ENCODE assay signal across 14 cellular contexts in the genomic region with DNA sequence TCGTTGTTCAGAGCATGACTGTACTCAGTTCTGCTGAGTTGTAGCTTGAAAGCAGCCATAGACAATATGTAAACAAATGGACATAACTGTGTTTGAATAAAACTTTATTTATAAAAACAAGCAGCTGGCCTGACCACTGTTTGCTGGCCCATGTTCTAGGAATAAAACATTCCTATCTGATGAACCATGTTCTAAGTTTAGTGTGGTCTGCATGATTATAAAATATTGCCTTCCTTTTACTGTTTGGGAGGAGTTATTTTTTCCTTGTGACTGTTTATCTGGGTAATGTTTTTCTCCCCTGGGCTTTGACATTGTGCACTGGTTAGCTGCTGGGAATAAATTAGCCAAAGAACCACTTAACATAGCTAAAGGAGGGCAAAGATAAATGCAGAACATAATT. TPM values are rescaled to one million over a fixed set of nuclear protein-coding genes. Genes with fewer than 3 reads are reported as not detected.
DNase-seq lines count a peak whose midpoint lies in the region; ATAC-seq, FAIRE-seq and TF ChIP-seq lines count a peak whose summit lies in the region.
"Had no signal": no experiment of that assay in that cellular context is flagged by ENCODE, and none has a peak within 500 bp of the region (broad histone marks: within the 10 kb centered on the region; RNA-seq: fewer than 3 reads in every experiment).

No MANE protein-coding gene starts in this region.

- no peaks in the 10 kb centered on the region for H3K79me2 ChIP-seq in HepG2 (ENCODE audit: insufficient read depth, low read length)
- H3K79me2 ChIP-seq: hepatocyte, parathyroid adenoma had no signal

- H3K9ac ChIP-seq in HepG2 (ENCODE audit: insufficient read depth, low read depth, low read length), result no peak overlapping the region
- H3K9ac ChIP-seq: parathyroid adenoma had no signal

- DNase-seq in HepG2 (ENCODE audit: low spot score) (no peak), right lobe of liver (no peak), cardiac fibroblast (ENCODE audit: low read depth in 2 of 2) (peak; percentile 65 to 77), left ventricle myocardium superior (no peak), aorta (no peak), pancreas (no peak), NCI-H1105 (lab: John Stamatoyannopoulos, UW) (no peak)
- DNase-seq: DMS 273 treated with DMSO at 0.1 percent for 48 hours, NCI-H2171 had no signal

- in situ Hi-C loops in HepG2 (cut with HindIII; ENCODE audit: extremely low pct_ligation_motif_present, low pct_unique_long_range_greater_than_20kb), result no loop called here

- TF ChIP-seq CTCF in HepG2 (CRISPR knock-in tag; IDR thresholded peaks at IDR 0.05) (no peak), right lobe of liver (IDR thresholded peaks at IDR 0.05) (no peak), cardiac fibroblast (IDR thresholded peaks at IDR 0.05; ENCODE audit: low read depth, low read length) (no peak), pancreas (IDR thresholded peaks at IDR 0.05) (no peak)

- H3K9me3 ChIP-seq in HepG2 (ENCODE audit: low read length) (no peaks in the 10 kb centered on the region), right lobe of liver (no peaks in the 10 kb centered on the region), aorta (ENCODE audit: control insufficient read depth, low read length) (no peaks in the 10 kb centered on the region), pancreas (no peaks in the 10 kb centered on the region)
- H3K9me3 ChIP-seq: vagina had no signal

- H3K36me3 ChIP-seq in HepG2 (replicated peaks in 1 of 2; ENCODE audit: control insufficient read depth in 1 of 2, insufficient read depth in 2 of 2, low read length in 2 of 2), result peaks cover 35 to 92% of the 10 kb centered on the region in 2 experiments
- peaks cover 0 to 37% (median 2%) of the 10 kb centered on the region in 4 donors for H3K36me3 ChIP-seq in right lobe of liver
- H3K36me3 ChIP-seq in aorta (ENCODE audit: control insufficient read depth in 1 of 2, insufficient read depth in 2 of 2, low read length in 1 of 2), result peaks cover 0 to 15% of the 10 kb centered on the region in 2 donors
- peaks cover 0 to 23% (median 0%) of the 10 kb centered on the region in 3 donors for H3K36me3 ChIP-seq in pancreas

- TF ChIP-seq POLR2A in HepG2 (IDR thresholded peaks at IDR 0.05; ENCODE audit: insufficient read depth in 1 of 2, low read depth in 2 of 2, low read length in 2 of 2) (no peak), right lobe of liver (IDR thresholded peaks at IDR 0.05) (no peak), GM18505 (IDR thresholded peaks at IDR 0.05; ENCODE audit: borderline replicate concordance, extremely low read depth, insufficient read depth, insufficient read length) (no peak)

- intact Hi-C loops in HepG2 (cut with micrococcal nuclease; ENCODE audit: unreplicated experiment) (no loop called here), right lobe of liver (cut with DNase I) (no loop called here), left ventricle myocardium superior (cut with micrococcal nuclease) (no loop called here), aorta (cut with DNase I) (no loop called here), pancreas (cut with DNase I) (no loop called here)

- no TSS peak for BruUV-seq in HepG2 (replicated peaks; lab: Mats Ljungman, UMichigan)

- TF ChIP-seq EP300 in HepG2 (IDR thresholded peaks at IDR 0.05; ENCODE audit: low read depth in 2 of 2, low read length in 2 of 2) (no peak), HepG2 (CRISPR knock-in tag; IDR thresholded peaks at IDR 0.05; ENCODE audit: borderline replicate concordance) (no peak)

- FAIRE-seq in HepG2 (lab: Jason Lieb, UNC) (no peak), pancreas (lab: Jason Lieb, UNC) (no peak)

- peaks cover 27% of the 10 kb centered on the region for H3K4me1 ChIP-seq in HepG2 (ENCODE audit: insufficient read depth, low read length)
- H3K4me1 ChIP-seq in right lobe of liver, result peaks cover 0 to 33% (median 9%) of the 10 kb centered on the region in 4 donors
- peaks cover 5 to 7% of the 10 kb centered on the region in 2 donors for H3K4me1 ChIP-seq in aorta (ENCODE audit: control insufficient read depth in 1 of 2, insufficient read depth in 2 of 2, low read length in 2 of 2)
- no peaks in the 10 kb centered on the region for H3K4me1 ChIP-seq in pancreas

- WGBS in HepG2 (ENCODE audit: low lambda C conversion rate), result 59% methylated on average over 1 of the region's 1 CpG
- 85% methylated on average over 1 of the region's 1 CpG for WGBS in right lobe of liver (ENCODE audit: insufficient coverage, low coverage, low lambda C conversion rate, missing lambda C conversion rate)
- WGBS in aorta, 2 donors, result 45 to 59% methylated on average over 1 of the region's 1 CpG
- WGBS in pancreas, 2 donors, result 79 to 84% methylated on average over 1 of the region's 1 CpG

- H4K20me1 ChIP-seq in HepG2 (ENCODE audit: insufficient read depth, low read length), result no peaks in the 10 kb centered on the region

- no peak for TF ChIP-seq RAD21 in HepG2 (CRISPR knock-in tag; IDR thresholded peaks at IDR 0.05)

- no peaks in the 10 kb centered on the region for H3K27me3 ChIP-seq in HepG2 (ENCODE audit: control insufficient read depth in 1 of 2, insufficient read depth in 2 of 2, low read length in 2 of 2)
- H3K27me3 ChIP-seq in right lobe of liver, result no peaks in the 10 kb centered on the region
- no peaks in the 10 kb centered on the region for H3K27me3 ChIP-seq in aorta (ENCODE audit: control insufficient read depth in 1 of 2, insufficient read depth in 2 of 2, low read length in 1 of 2)
- no peaks in the 10 kb centered on the region for H3K27me3 ChIP-seq in pancreas
- H3K27me3 ChIP-seq: hepatocyte, vagina had no signal

- H3K27ac ChIP-seq in HepG2 (ENCODE audit: extremely low read length, insufficient read depth, low read length) (no peak overlapping the region), right lobe of liver (no peak overlapping the region), aorta (ENCODE audit: low read depth in 1 of 2, low read length in 2 of 2) (peak overlapping the region in 1 of 2 donors; percentile 91), pancreas (no peak overlapping the region)
- H3K27ac ChIP-seq: hepatocyte, parathyroid adenoma, vagina had no signal

- H2AFZ ChIP-seq in HepG2 (ENCODE audit: low read length), result no peak overlapping the region
- H2AFZ ChIP-seq: hepatocyte, parathyroid adenoma had no signal

- CTCF ChIA-PET in HepG2 (lab: Yijun Ruan, JAX; ENCODE audit: low intra/inter-chr PET ratio, low total read pairs), result no interaction called here

- H3K4me3 ChIP-seq in HepG2 (replicated peaks in 1 of 3; ENCODE audit: insufficient read depth in 1 of 3, low read depth in 2 of 3, low read length in 3 of 3) (no peak overlapping the region), right lobe of liver (no peak overlapping the region), cardiac fibroblast (replicated peaks in 1 of 2; ENCODE audit: low read depth in 2 of 2, low read length in 2 of 2) (no peak overlapping the region), aorta (ENCODE audit: low read length in 2 of 2) (no peak overlapping the region), pancreas (no peak overlapping the region)
- H3K4me3 ChIP-seq: hepatocyte, lung, vagina had no signal

- ATAC-seq in HepG2 (no peak), right lobe of liver (no peak), left ventricle myocardium superior (peak; percentile 76), aorta (ENCODE audit: low FRiP score) (peak; percentile 67), GM18505 (IDR thresholded peaks at IDR 0.05; ENCODE audit: unreplicated experiment) (no peak), pancreas (no peak)

- no peak overlapping the region for H3K4me2 ChIP-seq in HepG2 (ENCODE audit: low read depth, low read length)
- H3K4me2 ChIP-seq: hepatocyte had no signal

- POLR2A ChIA-PET in HepG2 (lab: Yijun Ruan, JAX), result interaction anchor here (2.6 to 3.0 kb wide), 2 partner anchors 55 to 62 kb away, joined by 11 to 14 read pairs; partner anchors contain the start of genes CDS2 and PCNA

RNA-seq across cellular contexts. Expression of gene CDS2, which starts 55.1 kb away (rescaled TPM):
- total RNA-seq in HepG2 (2016; rRNA removed; fragmentation: Illumina TruSeq; extraction: Trizol) (69.6 and 81.3 TPM in 2 replicates), right lobe of liver (10 to 100 TPM; 13.7 to 42.3 (median 31.6) TPM), left ventricle myocardium superior (68.9 TPM), aorta (100 to 1,000 TPM in 1 of 2 donors, 10 to 100 TPM in 1; 78.7 to 135 TPM), pancreas (10 to 100 TPM; 12.7 to 27.1 (median 15.8) TPM)
- 29.8 and 34.6 TPM in 2 replicates for total RNA-seq in HepG2 (2016; cell fraction: cytosol; rRNA removed; fragmentation: Illumina TruSeq; extraction: Trizol; ENCODE audit: low read depth)
- total RNA-seq in HepG2 (2016; cell fraction: insoluble cytoplasmic fraction; rRNA removed; fragmentation: Illumina TruSeq; extraction: Trizol), result 67.6 and 76.1 TPM in 2 replicates
- total RNA-seq in HepG2 (2016; cell fraction: membrane; rRNA removed; fragmentation: Illumina TruSeq; extraction: Trizol), result 75.4 and 77.9 TPM in 2 replicates
- 56.4 and 64.9 TPM in 2 replicates for total RNA-seq in HepG2 (2016; cell fraction: nucleus; rRNA removed; fragmentation: Illumina TruSeq; extraction: Trizol)
- polyA plus RNA-seq in HepG2 (2011; rRNA removed) (143 and 153 TPM in 2 replicates), aorta (10 to 100 TPM; 13.9 to 21.3 TPM), pancreas (10 to 100 TPM in 1 of 2 donors, 1 to 10 TPM in 1; 4.6 to 11.8 TPM)
- polyA plus RNA-seq in HepG2 (2011; cell fraction: cytosol; rRNA removed), result 73.9 and 132 TPM in 2 replicates
- polyA plus RNA-seq in HepG2 (2011; cell fraction: nucleus; rRNA removed), result 85.0 and 104 TPM in 2 replicates
- 48.6 and 65.3 TPM in 2 replicates for polyA plus RNA-seq in HepG2 (2012)
- 29.3 and 38.2 TPM in 2 replicates for polyA plus RNA-seq in HepG2 (2016; cell fraction: cytosol; fragmentation: Illumina TruSeq; extraction: Trizol; ENCODE audit: low read depth)
- polyA plus RNA-seq in HepG2 (2016; cell fraction: insoluble cytoplasmic fraction; fragmentation: Illumina TruSeq; extraction: Trizol; ENCODE audit: low read depth), result 50.6 and 50.7 TPM in 2 replicates
- polyA plus RNA-seq in HepG2 (2016; cell fraction: membrane; fragmentation: Illumina TruSeq; extraction: Trizol; ENCODE audit: low read depth), result 47.8 and 51.2 TPM in 2 replicates
- 75.6 and 80.4 TPM in 2 replicates for polyA plus RNA-seq in HepG2 (2016; cell fraction: nucleus; fragmentation: Illumina TruSeq; extraction: Trizol; ENCODE audit: insufficient read depth, low read depth)
- polyA minus RNA-seq in HepG2 (2011; rRNA and poly(A)+ RNA removed; ENCODE audit: low replicate concordance), result 57.4 and 273 TPM in 2 replicates
- polyA minus RNA-seq in HepG2 (2011; cell fraction: cytosol; rRNA and poly(A)+ RNA removed), result 55.2 and 56.1 TPM in 2 replicates
- 65.8 and 78.7 TPM in 2 replicates for polyA minus RNA-seq in HepG2 (2011; cell fraction: nucleus; rRNA and poly(A)+ RNA removed)

Comparison
In these comparisons a context has a peak if more than half of its experiments do, and no peak if none do; other contexts are left out.
1. ATAC-seq: peak in left ventricle myocardium superior (single experiment) and aorta (single experiment); none in HepG2 (single experiment), right lobe of liver (0 of 4), GM18505 (single experiment) and pancreas (0 of 4).
2. DNase-seq: peak in cardiac fibroblast (2 of 2); none in HepG2 (single experiment), right lobe of liver (0 of 3), left ventricle myocardium superior (single experiment), aorta (0 of 2), pancreas (0 of 6) and NCI-H1105 (single experiment).